In the genomic region with DNA sequence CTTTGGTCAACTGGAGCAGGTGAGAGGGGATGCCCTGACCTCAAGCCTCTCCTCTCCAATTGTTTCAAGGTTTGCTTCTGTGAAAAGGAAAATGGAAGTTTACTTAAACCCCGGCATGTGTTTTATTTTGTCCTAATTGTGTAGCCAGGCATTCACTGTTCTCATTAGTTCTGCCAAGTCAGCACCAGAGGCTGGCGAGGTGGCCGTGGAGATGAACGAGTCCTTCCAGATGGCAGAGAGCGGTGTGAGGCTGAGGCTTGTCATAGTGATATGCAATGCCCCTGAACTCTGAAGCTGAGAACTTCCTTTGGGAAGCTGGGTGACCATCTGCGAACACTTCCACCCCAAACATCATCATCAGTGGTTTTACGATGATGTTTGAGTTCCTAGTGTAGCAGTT, we compare ENCODE assay signal across 24 cellular contexts.
"Had no signal": no experiment of that assay in that cellular context is flagged by ENCODE, and none has a peak within 500 bp of the region (broad histone marks: within the 10 kb centered on the region; RNA-seq: fewer than 3 reads in every experiment).

No MANE protein-coding gene starts in this region.

- H3K27ac ChIP-seq: SJCRH30 had no signal

- H3K27me3 ChIP-seq: MG63, SJCRH30 had no signal

- H3K9me3 ChIP-seq: MG63, SJCRH30 had no signal

- ATAC-seq: Panc1, PC-3, Right ventricle myocardium inferior, SK-N-SH treated with all-trans-retinoic acid at 6 μM for 48 hours had no signal

- DNase-seq: IMR-90; Karpas-422; KG1; MG63; NCI-H1092; NCI-H1105 treated with DMSO at 0.1 percent for 48 hours; NCI-H1417 treated with DMSO at 0.1 percent for 48 hours; NCI-H146; NCI-H1694 treated with DMSO at 0.1 percent for 48 hours; NCI-H1930; NCI-H2081; NCI-H2107; NCI-H2227 treated with DMSO at 0.1 percent for 48 hours; NCI-H524; NCI-H526 treated with DMSO at 0.1 percent for 48 hours; NCI-H748 treated with DMSO at 0.1 percent for 48 hours; NK-92 treated with Interleukin-12 subunit alpha and Interleukin-12 subunit beta, amount 100 ng/mL, for 24 hours; PC-3; SHP77 treated with DMSO at 0.1 percent for 48 hours; SJCRH30; T-helper 1 cell had no signal

- H3K4me1 ChIP-seq: SJCRH30 had no signal

- H3K36me3 ChIP-seq: MG63, SJCRH30 had no signal

- H3K4me3 ChIP-seq: MG63, SJCRH30 had no signal
